ENCODE assay signal across 9 cellular contexts in the genomic region with DNA sequence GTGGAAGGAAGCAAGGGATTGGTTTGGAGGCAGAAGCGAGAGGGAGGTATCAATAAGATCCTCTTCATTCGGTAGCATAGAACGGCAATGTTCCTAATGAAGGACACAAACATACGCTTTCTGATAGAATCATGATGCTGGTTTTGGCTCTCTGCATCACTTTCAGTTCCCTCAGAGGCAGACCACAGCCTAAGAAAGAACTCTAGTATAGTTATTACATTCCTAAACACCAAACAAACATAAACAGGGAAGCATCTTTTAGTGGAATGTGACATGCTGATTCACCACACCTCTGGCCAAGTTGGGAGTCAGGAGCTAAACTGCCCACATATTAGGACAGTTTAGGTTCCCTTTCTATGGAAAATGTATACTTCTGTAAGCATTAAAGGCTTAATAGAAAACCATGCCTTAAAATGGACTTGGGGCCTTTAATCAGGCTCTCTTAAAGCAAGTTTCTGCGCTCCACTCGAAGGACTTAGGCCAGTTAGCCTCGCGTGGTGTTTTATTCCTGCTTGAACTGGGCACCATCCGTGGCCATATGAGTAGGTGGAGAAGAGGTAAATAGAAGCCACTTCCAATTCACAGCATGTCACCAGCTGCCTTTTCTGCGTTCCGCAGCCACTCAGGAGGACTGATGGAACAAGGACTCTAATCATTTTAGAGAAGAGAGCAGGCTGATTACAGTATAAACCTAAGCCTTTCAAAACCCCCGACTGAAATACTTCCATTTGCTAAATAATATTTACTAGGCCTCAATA. TPM values are rescaled to one million over a fixed set of nuclear protein-coding genes. Genes with fewer than 3 reads are reported as not detected.
A peak's percentile ranks its signal among the peaks of the same experiment; 100 is the strongest.
DNase-seq lines count a peak whose midpoint lies in the region; ATAC-seq and TF ChIP-seq lines count a peak whose summit lies in the region.
"Had no signal": no experiment of that assay in that cellular context is flagged by ENCODE, and none has a peak within 500 bp of the region (broad histone marks: within the 10 kb centered on the region; RNA-seq: fewer than 3 reads in every experiment).

No MANE protein-coding gene starts in this region.

- ATAC-seq in GM19043 (IDR thresholded peaks at IDR 0.05; ENCODE audit: low read depth, unreplicated experiment) (peak; percentile 64), HG03558 (IDR thresholded peaks at IDR 0.05; ENCODE audit: extremely low read depth, unreplicated experiment) (peak; percentile 56)

- no peak overlapping the region for H2BK12ac ChIP-seq in H9 (ENCODE audit: insufficient read length, low read depth, low read length)

- H3K27me3 ChIP-seq in BJ (ENCODE audit: control insufficient read depth, insufficient read depth, low read length) (no peaks in the 10 kb centered on the region), H9 (ENCODE audit: insufficient read depth, low read length) (no peaks in the 10 kb centered on the region)

- H2BK15ac ChIP-seq in H9 (ENCODE audit: low read depth, low read length), result no peak overlapping the region

- H3K9me3 ChIP-seq in H9 (ENCODE audit: control insufficient read depth, low read depth, low read length), result no peaks in the 10 kb centered on the region

- H3K4me2 ChIP-seq in H9 (ENCODE audit: insufficient read depth, insufficient read length, low read length), result no peak overlapping the region

- H3K4me1 Mint-ChIP-seq in activated T-cell treated with anti-CD3 and anti-CD28 coated beads, Interleukin-2, amount 50 U/mL, for 24 hours (ENCODE audit: low read depth), result peaks cover 24% of the 10 kb centered on the region
- H3K4me1 Mint-ChIP-seq in H9, result peaks cover 3 to 8% of the 10 kb centered on the region in 2 experiments

- H3K18ac ChIP-seq in H9 (ENCODE audit: insufficient read length, low read depth, low read length), result no peak overlapping the region

- no peak for TF ChIP-seq CTCF in BJ (IDR thresholded peaks at IDR 0.05; ENCODE audit: insufficient read depth, low read depth, low read length)
- no peak for TF ChIP-seq CTCF in H9 (conservative IDR thresholded peaks at IDR 0.05)

- H2BK120ac ChIP-seq in H9 (ENCODE audit: low read depth, low read length, poor library complexity, severe bottlenecking), result no peak overlapping the region

- H3K23me2 ChIP-seq in H9 (ENCODE audit: insufficient read length, low read depth, low read length, poor library complexity, severe bottlenecking), result no peaks in the 10 kb centered on the region

- no peak overlapping the region for H4K5ac ChIP-seq in H9 (ENCODE audit: insufficient read length, low read depth, low read length)

- H3K56ac ChIP-seq in H9 (ENCODE audit: insufficient read length, low read depth, low read length), result no peak overlapping the region

- no CpG with 5 or more reads among the region's 12 CpGs for WGBS in H9 (ENCODE audit: extremely low coverage, insufficient read length, low lambda C conversion rate)

- no peaks in the 10 kb centered on the region for H3K79me1 ChIP-seq in H9 (ENCODE audit: insufficient read depth, low read depth, low read length, poor library complexity, severe bottlenecking)

- no peak overlapping the region for H3K14ac ChIP-seq in H9 (ENCODE audit: insufficient read depth, low read length)

- DNase-seq in BJ (ENCODE audit: low read depth) (peak; percentile 27), fibroblast of the conjunctiva (ENCODE audit: low read depth) (peak; percentile 9), NCI-H2107 treated with DMSO at 0.1 percent for 48 hours (lab: John Stamatoyannopoulos, UW; ENCODE audit: unreplicated experiment) (no peak), H9 (no peak), NCI-H1105 (lab: John Stamatoyannopoulos, UW) (no peak)
- DNase-seq in activated T-cell treated with anti-CD3 and anti-CD28 coated beads, Interleukin-2, amount 50 U/mL, for 24 hours, result no peak
- DNase-seq: NCI-H146 had no signal

- POLR2A ChIA-PET in BJ (lab: Charles Lee), result interaction anchor here (0.6 kb wide), 1 partner anchor 32 kb away, joined by 13 read pairs; no protein-coding TSS in a partner anchor

- H3K9me3 Mint-ChIP-seq in activated T-cell treated with anti-CD3 and anti-CD28 coated beads, Interleukin-2, amount 50 U/mL, for 24 hours, result no peaks in the 10 kb centered on the region
- H3K9me3 Mint-ChIP-seq in H9, result no peaks in the 10 kb centered on the region

- H3K36me3 ChIP-seq in BJ (ENCODE audit: control insufficient read depth, insufficient read depth, low read length), result no peaks in the 10 kb centered on the region

- no peak overlapping the region for H3K9ac ChIP-seq in H9 (ENCODE audit: extremely low read depth, insufficient read length, low read length)

- no peak overlapping the region for H4K91ac ChIP-seq in H9 (ENCODE audit: insufficient read length, low read depth, low read length)

- no peak overlapping the region for H3K4me3 ChIP-seq in BJ (ENCODE audit: low read depth, low read length)

- H3K27me3 Mint-ChIP-seq in activated T-cell treated with anti-CD3 and anti-CD28 coated beads, Interleukin-2, amount 50 U/mL, for 24 hours, result no peaks in the 10 kb centered on the region
- H3K27me3 Mint-ChIP-seq in H9 (ENCODE audit: low read depth), result no peaks in the 10 kb centered on the region

- H2AK5ac ChIP-seq in H9 (ENCODE audit: insufficient read length, low read length), result no peak overlapping the region

- no peak overlapping the region for H2AFZ ChIP-seq in H9 (ENCODE audit: low read length)

- no peak overlapping the region for H3K27ac ChIP-seq in H9 (ENCODE audit: insufficient read length, low read depth, low read length)

- H3K27ac Mint-ChIP-seq in activated T-cell treated with anti-CD3 and anti-CD28 coated beads, Interleukin-2, amount 50 U/mL, for 24 hours, result no peak overlapping the region
- no peak overlapping the region for H3K27ac Mint-ChIP-seq in H9

- no peaks in the 10 kb centered on the region for H3K79me2 ChIP-seq in H9 (ENCODE audit: insufficient read depth, low read length)

- no peak overlapping the region for H3K4ac ChIP-seq in H9 (ENCODE audit: low read depth, low read length)

- H3T11ph ChIP-seq in H9 (ENCODE audit: low read length), result no peak overlapping the region

- CTCF ChIA-PET in BJ (lab: Yijun Ruan, JAX), result interaction anchor here (1.6 kb wide), 1 partner anchor 13 kb away, joined by 3 read pairs; no protein-coding TSS in a partner anchor

- no peak overlapping the region for H2BK5ac ChIP-seq in H9 (ENCODE audit: insufficient read length, low read length)

- no peak overlapping the region for H3K4me3 Mint-ChIP-seq in activated T-cell treated with anti-CD3 and anti-CD28 coated beads, Interleukin-2, amount 50 U/mL, for 24 hours
- H3K4me3 Mint-ChIP-seq in H9, result no peak overlapping the region

- H4K8ac ChIP-seq in H9 (replicated peaks; ENCODE audit: insufficient read length, low read depth, low read length), result no peak overlapping the region

- H3K4me1 ChIP-seq in H9 (ENCODE audit: insufficient read depth, low read length), result no peaks in the 10 kb centered on the region; the same call in 1 of the 2 replicates

- no peak overlapping the region for H3K23ac ChIP-seq in H9 (ENCODE audit: insufficient read length, low read depth, low read length)

- no peak overlapping the region for H2BK20ac ChIP-seq in H9 (ENCODE audit: low read depth, low read length, poor library complexity, severe bottlenecking)

- no peaks in the 10 kb centered on the region for H4K20me1 ChIP-seq in H9 (ENCODE audit: control insufficient read depth, insufficient read depth, insufficient read length)

- peaks cover 77% of the 10 kb centered on the region for H3K36me3 Mint-ChIP-seq in activated T-cell treated with anti-CD3 and anti-CD28 coated beads, Interleukin-2, amount 50 U/mL, for 24 hours (ENCODE audit: low read depth)
- H3K36me3 Mint-ChIP-seq in H9 (ENCODE audit: insufficient read depth in 1 of 3, low read depth in 3 of 3), result no peaks in the 10 kb centered on the region

RNA-seq across cellular contexts. Expression of a gene that starts 53.7 kb away (rescaled TPM):
- 13.4 and 29.8 TPM in 2 replicates for polyA plus RNA-seq in BJ (2011; rRNA removed)
- polyA minus RNA-seq in BJ (2011; rRNA and poly(A)+ RNA removed), result 18.0 and 25.7 TPM in 2 replicates
- total RNA-seq in H9 (2021), result 15.4 and 18.8 TPM in 2 replicates

Comparison
In these comparisons a context has a peak if more than half of its experiments do, and no peak if none do; other contexts are left out.
1. DNase-seq: peak in BJ (single experiment) and fibroblast of the conjunctiva (single experiment); none in NCI-H2107 treated with DMSO at 0.1 percent for 48 hours (single experiment), activated T-cell treated with anti-CD3 and anti-CD28 coated beads, Interleukin-2, amount 50 U/mL, for 24 hours (single experiment), H9 (single experiment) and NCI-H1105 (single experiment).